9 cellular contexts compared by ENCODE assay signal in the genomic region with DNA sequence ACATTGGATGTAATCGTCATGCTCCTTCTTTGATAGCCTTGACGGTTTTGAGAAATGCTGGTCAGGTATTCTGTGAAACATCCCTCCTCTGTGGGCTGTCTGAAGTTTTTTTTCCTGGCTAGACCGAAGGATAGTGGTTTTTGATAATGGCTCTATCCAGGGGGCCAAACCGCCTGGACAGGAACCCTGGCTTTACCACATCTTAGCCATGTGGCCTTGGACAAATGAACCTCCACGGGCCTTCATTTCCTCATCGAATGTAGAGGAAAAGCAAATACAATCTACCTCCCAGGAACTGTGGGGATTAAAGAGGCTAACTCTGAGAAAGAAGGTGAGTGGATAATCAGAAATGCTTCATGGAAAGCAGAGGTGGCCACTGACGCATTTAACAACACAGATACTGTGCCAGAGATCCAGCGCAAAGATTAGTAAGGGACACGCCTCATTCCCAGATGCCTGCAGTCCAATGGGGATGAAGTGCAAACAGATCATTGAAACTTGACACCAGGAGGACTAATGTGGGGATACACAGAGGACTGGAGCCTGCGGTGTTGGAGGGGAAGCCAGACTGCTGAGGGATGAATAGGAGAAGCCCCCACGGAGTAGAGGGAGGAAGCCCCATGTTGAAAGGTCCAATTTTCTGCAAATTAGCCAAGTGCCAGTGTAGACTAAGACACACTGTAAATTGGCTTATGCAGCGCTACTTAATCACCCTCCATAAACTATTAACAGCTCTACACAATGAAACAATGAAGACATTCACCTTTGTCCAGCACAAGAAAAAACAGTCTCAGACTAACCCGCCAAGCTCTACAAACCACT. TPM values are rescaled to one million over a fixed set of nuclear protein-coding genes. Genes with fewer than 3 reads are reported as not detected.
DNase-seq lines count a peak whose midpoint lies in the region; ATAC-seq, FAIRE-seq and TF ChIP-seq lines count a peak whose summit lies in the region.
"Had no signal": no experiment of that assay in that cellular context is flagged by ENCODE, and none has a peak within 500 bp of the region (broad histone marks: within the 10 kb centered on the region; RNA-seq: fewer than 3 reads in every experiment).

No MANE protein-coding gene starts in this region.

- H4K20me1 ChIP-seq in MM.1S (ENCODE audit: insufficient read depth, low read length), result no peaks in the 10 kb centered on the region

- H3K9me2 ChIP-seq in MM.1S (replicated peaks; ENCODE audit: insufficient read depth, low read length), result no peaks in the 10 kb centered on the region

- H3K9me3 ChIP-seq in stomach (no peaks in the 10 kb centered on the region), MM.1S (replicated peaks; ENCODE audit: insufficient read depth, low read length) (no peaks in the 10 kb centered on the region)

- DNase-seq in NCI-H2081 (lab: John Stamatoyannopoulos, UW) (peak; percentile 55 to 74), NCI-H2081 treated with DMSO at 0.1 percent for 48 hours (lab: John Stamatoyannopoulos, UW) (no peak), RCC 7860 (ENCODE audit: low spot score) (peak; percentile 92), fibroblast of the conjunctiva (ENCODE audit: low read depth) (peak; percentile 58), stomach (peak; percentile 62), SW 1271 (lab: John Stamatoyannopoulos, UW) (no peak), MM.1S (no peak)
- DNase-seq: naive thymus-derived CD8-positive, alpha-beta T cell had no signal

- no peaks in the 10 kb centered on the region for H3F3A ChIP-seq in MM.1S (ENCODE audit: insufficient read depth, low read length)

- TF ChIP-seq EP300 in stomach (IDR thresholded peaks at IDR 0.05), result no peak

- H3K9ac ChIP-seq in MM.1S (ENCODE audit: low read length), result no peak overlapping the region

- H3K4me1 ChIP-seq in stomach (peaks cover 64 to 81% (median 66%) of the 10 kb centered on the region in 4 donors), MM.1S (ENCODE audit: low read length) (no peaks in the 10 kb centered on the region)

- WGBS in stomach, 5 donors, result 33 to 58% (median 47%) methylated on average over 13 of the region's 13 CpGs

- H2AFZ ChIP-seq in MM.1S (ENCODE audit: low read length), result no peak overlapping the region

- H3K27me3 ChIP-seq in stomach, result no peaks in the 10 kb centered on the region
- H3K27me3 ChIP-seq in MM.1S (replicated peaks; ENCODE audit: insufficient read depth, low read length), result no peaks in the 10 kb centered on the region

- H3K36me3 ChIP-seq in stomach, result no peaks in the 10 kb centered on the region
- no peaks in the 10 kb centered on the region for H3K36me3 ChIP-seq in MM.1S (replicated peaks; ENCODE audit: insufficient read depth, low read length)

- TF ChIP-seq POLR2A in stomach (IDR thresholded peaks at IDR 0.05), result no peak

- intact Hi-C loops in stomach (cut with DNase I; ENCODE audit: low total_unique reads), result no loop called here

- TF ChIP-seq CTCF in stomach (IDR thresholded peaks at IDR 0.05) (no peak), MM.1S (IDR thresholded peaks at IDR 0.05; ENCODE audit: low read length) (no peak)

- H3K79me2 ChIP-seq in MM.1S (ENCODE audit: low read length), result no peaks in the 10 kb centered on the region

- H3K27ac ChIP-seq in stomach (peak overlapping the region; percentile 59 to 81 (median 74)), MM.1S (ENCODE audit: low read length) (no peak overlapping the region)

- no peak for ATAC-seq in GM21367 (IDR thresholded peaks at IDR 0.05; ENCODE audit: unreplicated experiment)
- ATAC-seq: naive thymus-derived CD8-positive, alpha-beta T cell had no signal

- H3K4me2 ChIP-seq in MM.1S (ENCODE audit: low read depth, low read length), result no peak overlapping the region

- H3K4me3 ChIP-seq in stomach, result no peak overlapping the region
- no peak overlapping the region for H3K4me3 ChIP-seq in MM.1S (ENCODE audit: low read length)

- FAIRE-seq in RCC 7860 (lab: Jason Lieb, UNC), result peak; percentile 94

RNA-seq across cellular contexts. Expression of a gene that starts 41.6 kb away (rescaled TPM):
- total RNA-seq in stomach, result 100 to 1,000 TPM in 3 of 5 donors, 10 to 100 TPM in 2; 53.8 to 233 (median 129) TPM
- polyA plus RNA-seq in stomach, result 10 to 100 TPM in 2 of 3 donors, 1 to 10 TPM in 1; 6.8 to 18.1 (median 13.7) TPM
- total RNA-seq: naive thymus-derived CD8-positive, alpha-beta T cell had no signal

Comparison
In these comparisons a context has a peak if more than half of its experiments do, and no peak if none do; other contexts are left out.
1. DNase-seq: peak in NCI-H2081 (2 of 2), RCC 7860 (single experiment), fibroblast of the conjunctiva (single experiment) and stomach (single experiment); none in NCI-H2081 treated with DMSO at 0.1 percent for 48 hours (single experiment), SW 1271 (0 of 2) and MM.1S (single experiment).